ENCODE assay signal across 8 cellular contexts in genomic region chr1:43708006-43708412, GRCh38. TPM values are rescaled to one million over a fixed set of nuclear protein-coding genes. Genes with fewer than 3 reads are reported as not detected.
DNase-seq lines count a peak whose midpoint lies in the region; ATAC-seq and TF ChIP-seq lines count a peak whose summit lies in the region.

No MANE protein-coding gene starts in this region.

- H3K27me3 ChIP-seq in trophoblast cell (ENCODE audit: insufficient read depth, low read length): no peaks in the 10 kb centered on the region

- H3K18ac ChIP-seq in trophoblast cell (ENCODE audit: low read length): no peak overlapping the region

- peaks cover 2 to 4% of the 10 kb centered on the region in 2 experiments for H3K4me1 ChIP-seq in trophoblast cell (ENCODE audit: control insufficient read depth in 1 of 2, insufficient read depth in 2 of 2, low read length in 2 of 2)

- H3K36me3 ChIP-seq in trophoblast cell (ENCODE audit: control insufficient read depth in 1 of 2, insufficient read depth in 2 of 2, low read length in 2 of 2): peaks cover 15 to 19% of the 10 kb centered on the region in 2 experiments

- H4K8ac ChIP-seq in trophoblast cell (ENCODE audit: low read depth, low read length): peak overlapping the region; percentile 79

- H2BK12ac ChIP-seq in trophoblast cell (ENCODE audit: low read length): no peak overlapping the region

- no peak overlapping the region for H2BK120ac ChIP-seq in trophoblast cell (ENCODE audit: insufficient read depth, low read length, poor library complexity)

- H3K27ac ChIP-seq in trophoblast cell (ENCODE audit: low read depth, low read length): no peak overlapping the region

- peaks cover 2% of the 10 kb centered on the region for H3K9me3 ChIP-seq in trophoblast cell (ENCODE audit: insufficient read depth, low read depth, low read length)

- H3K79me1 ChIP-seq in trophoblast cell (ENCODE audit: low read length): peaks cover 6% of the 10 kb centered on the region

- no CpG with 5 or more reads among the region's 14 CpGs for WGBS in trophoblast cell (ENCODE audit: extremely low coverage, insufficient coverage, insufficient read length)

- peaks cover 2% of the 10 kb centered on the region for H3K79me2 ChIP-seq in trophoblast cell (ENCODE audit: control insufficient read depth, insufficient read depth, low read length, poor library complexity)

- H3K4me3 ChIP-seq in epithelial cell of esophagus (ENCODE audit: low read length) (peak overlapping the region; percentile 70), trophoblast cell (ENCODE audit: low read depth, low read length) (peak overlapping the region; percentile 96)

- DNase-seq in T-helper 1 cell (no peak), RPMI7951 (ENCODE audit: low read depth) (peak; percentile 67), epithelial cell of esophagus (ENCODE audit: low read depth) (no peak), trophoblast cell (no peak), HuH-7 (ENCODE audit: low spot score) (no peak), GM03348 (ENCODE audit: low spot score) (no peak)

- H2AK5ac ChIP-seq in trophoblast cell (ENCODE audit: low read length): no peak overlapping the region

- no peak for TF ChIP-seq CTCF in epithelial cell of esophagus (IDR thresholded peaks at IDR 0.05; ENCODE audit: insufficient read depth, low read depth, low read length, missing control alignments)

- ATAC-seq in GM18511 (IDR thresholded peaks at IDR 0.05; ENCODE audit: unreplicated experiment): no peak

- H4K12ac ChIP-seq in trophoblast cell (ENCODE audit: low read depth, low read length): peak overlapping the region; percentile 13

- peaks cover 36% of the 10 kb centered on the region for H3K4me1 Mint-ChIP-seq in T-helper 1 cell treated with Interleukin-12 subunit alpha and Interleukin-12 subunit beta and Interleukin-4 antibody, amounts not matched to agents 30 μg/mL and 1 μg/mL, for 36 hours (ENCODE audit: low read depth)

- no peaks in the 10 kb centered on the region for H3K27me3 Mint-ChIP-seq in T-helper 1 cell treated with Interleukin-12 subunit alpha and Interleukin-12 subunit beta and Interleukin-4 antibody, amounts not matched to agents 30 μg/mL and 1 μg/mL, for 36 hours (ENCODE audit: low read depth)

- H3K9ac ChIP-seq in trophoblast cell (ENCODE audit: low read length): peak overlapping the region; percentile 84

- peak overlapping the region; percentile 24 for H3K14ac ChIP-seq in trophoblast cell (ENCODE audit: low read length)

- H3K27ac Mint-ChIP-seq in T-helper 1 cell treated with Interleukin-12 subunit alpha and Interleukin-12 subunit beta and Interleukin-4 antibody, amounts not matched to agents 30 μg/mL and 1 μg/mL, for 36 hours: peak overlapping the region; percentile 82

- H3K4me2 ChIP-seq in trophoblast cell (ENCODE audit: low read length): peak overlapping the region; percentile 73

- H4K91ac ChIP-seq in trophoblast cell (ENCODE audit: low read depth, low read length): peak overlapping the region; percentile 58

- H3K4ac ChIP-seq in trophoblast cell (ENCODE audit: low read depth, low read length): peak overlapping the region; percentile 10

- H2BK5ac ChIP-seq in trophoblast cell (ENCODE audit: low read depth, low read length, poor library complexity): no peak overlapping the region

- H3K36me3 Mint-ChIP-seq in T-helper 1 cell treated with Interleukin-12 subunit alpha and Interleukin-12 subunit beta and Interleukin-4 antibody, amounts not matched to agents 30 μg/mL and 1 μg/mL, for 36 hours (ENCODE audit: low read depth): peaks cover 25% of the 10 kb centered on the region

- no peaks in the 10 kb centered on the region for H3K9me3 Mint-ChIP-seq in T-helper 1 cell treated with Interleukin-12 subunit alpha and Interleukin-12 subunit beta and Interleukin-4 antibody, amounts not matched to agents 30 μg/mL and 1 μg/mL, for 36 hours

- H3K4me3 Mint-ChIP-seq in T-helper 1 cell treated with Interleukin-12 subunit alpha and Interleukin-12 subunit beta and Interleukin-4 antibody, amounts not matched to agents 30 μg/mL and 1 μg/mL, for 36 hours: peak overlapping the region; percentile 86

- H3K23ac ChIP-seq in trophoblast cell (ENCODE audit: low read length): no peak overlapping the region

- peak overlapping the region; percentile 86 for H2AFZ ChIP-seq in trophoblast cell (ENCODE audit: insufficient read depth, low read length, poor library complexity)

RNA-seq across cellular contexts. Expression of gene ST3GAL3, which starts 0.7 kb away (rescaled TPM):
- 14.7 and 15.6 TPM in 2 replicates for total RNA-seq in RPMI7951 (2014; rRNA removed; shearing (Covaris generic))
- polyA plus RNA-seq in trophoblast cell (2013): 3.6 and 4.8 TPM in 2 replicates

RNA-seq across cellular contexts. Expression of gene KDM4A, which starts 58.1 kb away (rescaled TPM):
- 22.0 and 29.6 TPM in 2 replicates for total RNA-seq in RPMI7951 (2014; rRNA removed; shearing (Covaris generic))
- polyA plus RNA-seq in trophoblast cell (2013): 20.5 and 21.9 TPM in 2 replicates
